ENCODE assay signal across 2 cellular contexts in the genomic region with DNA sequence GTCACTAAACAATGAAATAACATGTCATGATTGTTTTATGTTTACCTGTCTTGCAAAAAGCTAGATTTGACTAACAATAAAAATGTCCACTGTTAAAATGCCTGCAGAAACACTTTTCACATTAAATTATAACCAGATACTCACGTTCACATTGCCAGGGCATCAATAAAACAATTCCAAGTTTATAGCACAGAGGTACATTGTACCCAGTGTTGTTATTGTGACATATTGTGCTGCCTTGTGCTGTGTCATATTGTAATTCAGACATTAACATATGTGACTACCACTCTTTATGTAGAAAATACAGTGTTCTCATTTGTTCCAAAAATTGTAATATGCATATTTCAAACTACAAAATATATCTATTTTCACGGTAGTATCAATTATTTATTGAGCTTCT.
TF ChIP-seq lines count a peak whose summit lies in the region.

No MANE protein-coding gene starts in this region.

TF ChIP-seq in SK-N-SH, 30 proteins besides CTCF, POLR2A, EP300 and RAD21 (continued from another document):
- TF ChIP-seq RXRA (IDR thresholded peaks at IDR 0.05; ENCODE audit: borderline replicate concordance, low read depth) = no peak
- no peak for TF ChIP-seq TCF12 (IDR thresholded peaks at IDR 0.05)
- TF ChIP-seq SMC3 (IDR thresholded peaks at IDR 0.05; ENCODE audit: low read depth, low read length) = no peak

TF ChIP-seq in SK-N-SH treated with all-trans-retinoic acid at 6 μM for 48 hours, 23 proteins besides CTCF, POLR2A, EP300 and RAD21 (continued from another document):
- TF ChIP-seq, protein P1, sequence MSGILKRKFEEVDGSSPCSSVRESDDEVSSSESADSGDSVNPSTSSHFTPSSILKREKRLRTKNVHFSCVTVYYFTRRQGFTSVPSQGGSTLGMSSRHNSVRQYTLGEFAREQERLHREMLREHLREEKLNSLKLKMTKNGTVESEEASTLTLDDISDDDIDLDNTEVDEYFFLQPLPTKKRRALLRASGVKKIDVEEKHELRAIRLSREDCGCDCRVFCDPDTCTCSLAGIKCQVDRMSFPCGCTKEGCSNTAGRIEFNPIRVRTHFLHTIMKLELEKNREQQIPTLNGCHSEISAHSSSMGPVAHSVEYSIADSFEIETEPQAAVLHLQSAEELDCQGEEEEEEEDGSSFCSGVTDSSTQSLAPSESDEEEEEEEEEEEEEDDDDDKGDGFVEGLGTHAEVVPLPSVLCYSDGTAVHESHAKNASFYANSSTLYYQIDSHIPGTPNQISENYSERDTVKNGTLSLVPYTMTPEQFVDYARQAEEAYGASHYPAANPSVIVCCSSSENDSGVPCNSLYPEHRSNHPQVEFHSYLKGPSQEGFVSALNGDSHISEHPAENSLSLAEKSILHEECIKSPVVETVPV (CRISPR knock-in tag; IDR thresholded peaks at IDR 0.05) = no peak
- TF ChIP-seq, protein P2, sequence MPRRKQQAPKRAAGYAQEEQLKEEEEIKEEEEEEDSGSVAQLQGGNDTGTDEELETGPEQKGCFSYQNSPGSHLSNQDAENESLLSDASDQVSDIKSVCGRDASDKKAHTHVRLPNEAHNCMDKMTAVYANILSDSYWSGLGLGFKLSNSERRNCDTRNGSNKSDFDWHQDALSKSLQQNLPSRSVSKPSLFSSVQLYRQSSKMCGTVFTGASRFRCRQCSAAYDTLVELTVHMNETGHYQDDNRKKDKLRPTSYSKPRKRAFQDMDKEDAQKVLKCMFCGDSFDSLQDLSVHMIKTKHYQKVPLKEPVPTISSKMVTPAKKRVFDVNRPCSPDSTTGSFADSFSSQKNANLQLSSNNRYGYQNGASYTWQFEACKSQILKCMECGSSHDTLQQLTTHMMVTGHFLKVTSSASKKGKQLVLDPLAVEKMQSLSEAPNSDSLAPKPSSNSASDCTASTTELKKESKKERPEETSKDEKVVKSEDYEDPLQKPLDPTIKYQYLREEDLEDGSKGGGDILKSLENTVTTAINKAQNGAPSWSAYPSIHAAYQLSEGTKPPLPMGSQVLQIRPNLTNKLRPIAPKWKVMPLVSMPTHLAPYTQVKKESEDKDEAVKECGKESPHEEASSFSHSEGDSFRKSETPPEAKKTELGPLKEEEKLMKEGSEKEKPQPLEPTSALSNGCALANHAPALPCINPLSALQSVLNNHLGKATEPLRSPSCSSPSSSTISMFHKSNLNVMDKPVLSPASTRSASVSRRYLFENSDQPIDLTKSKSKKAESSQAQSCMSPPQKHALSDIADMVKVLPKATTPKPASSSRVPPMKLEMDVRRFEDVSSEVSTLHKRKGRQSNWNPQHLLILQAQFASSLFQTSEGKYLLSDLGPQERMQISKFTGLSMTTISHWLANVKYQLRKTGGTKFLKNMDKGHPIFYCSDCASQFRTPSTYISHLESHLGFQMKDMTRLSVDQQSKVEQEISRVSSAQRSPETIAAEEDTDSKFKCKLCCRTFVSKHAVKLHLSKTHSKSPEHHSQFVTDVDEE (CRISPR knock-in tag; IDR thresholded peaks at IDR 0.05) = no peak
- TF ChIP-seq ZFP30 (CRISPR knock-in tag; IDR thresholded peaks at IDR 0.05) = no peak
- TF ChIP-seq, protein P3, sequence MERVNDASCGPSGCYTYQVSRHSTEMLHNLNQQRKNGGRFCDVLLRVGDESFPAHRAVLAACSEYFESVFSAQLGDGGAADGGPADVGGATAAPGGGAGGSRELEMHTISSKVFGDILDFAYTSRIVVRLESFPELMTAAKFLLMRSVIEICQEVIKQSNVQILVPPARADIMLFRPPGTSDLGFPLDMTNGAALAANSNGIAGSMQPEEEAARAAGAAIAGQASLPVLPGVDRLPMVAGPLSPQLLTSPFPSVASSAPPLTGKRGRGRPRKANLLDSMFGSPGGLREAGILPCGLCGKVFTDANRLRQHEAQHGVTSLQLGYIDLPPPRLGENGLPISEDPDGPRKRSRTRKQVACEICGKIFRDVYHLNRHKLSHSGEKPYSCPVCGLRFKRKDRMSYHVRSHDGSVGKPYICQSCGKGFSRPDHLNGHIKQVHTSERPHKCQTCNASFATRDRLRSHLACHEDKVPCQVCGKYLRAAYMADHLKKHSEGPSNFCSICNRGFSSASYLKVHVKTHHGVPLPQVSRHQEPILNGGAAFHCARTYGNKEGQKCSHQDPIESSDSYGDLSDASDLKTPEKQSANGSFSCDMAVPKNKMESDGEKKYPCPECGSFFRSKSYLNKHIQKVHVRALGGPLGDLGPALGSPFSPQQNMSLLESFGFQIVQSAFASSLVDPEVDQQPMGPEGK (CRISPR knock-in tag; IDR thresholded peaks at IDR 0.05; ENCODE audit: borderline replicate concordance) = no peak
- no peak for TF ChIP-seq ARNTL (CRISPR knock-in tag; IDR thresholded peaks at IDR 0.05; ENCODE audit: borderline replicate concordance, low read depth)
